1 cellular context compared by ENCODE assay signal in the genomic region with DNA sequence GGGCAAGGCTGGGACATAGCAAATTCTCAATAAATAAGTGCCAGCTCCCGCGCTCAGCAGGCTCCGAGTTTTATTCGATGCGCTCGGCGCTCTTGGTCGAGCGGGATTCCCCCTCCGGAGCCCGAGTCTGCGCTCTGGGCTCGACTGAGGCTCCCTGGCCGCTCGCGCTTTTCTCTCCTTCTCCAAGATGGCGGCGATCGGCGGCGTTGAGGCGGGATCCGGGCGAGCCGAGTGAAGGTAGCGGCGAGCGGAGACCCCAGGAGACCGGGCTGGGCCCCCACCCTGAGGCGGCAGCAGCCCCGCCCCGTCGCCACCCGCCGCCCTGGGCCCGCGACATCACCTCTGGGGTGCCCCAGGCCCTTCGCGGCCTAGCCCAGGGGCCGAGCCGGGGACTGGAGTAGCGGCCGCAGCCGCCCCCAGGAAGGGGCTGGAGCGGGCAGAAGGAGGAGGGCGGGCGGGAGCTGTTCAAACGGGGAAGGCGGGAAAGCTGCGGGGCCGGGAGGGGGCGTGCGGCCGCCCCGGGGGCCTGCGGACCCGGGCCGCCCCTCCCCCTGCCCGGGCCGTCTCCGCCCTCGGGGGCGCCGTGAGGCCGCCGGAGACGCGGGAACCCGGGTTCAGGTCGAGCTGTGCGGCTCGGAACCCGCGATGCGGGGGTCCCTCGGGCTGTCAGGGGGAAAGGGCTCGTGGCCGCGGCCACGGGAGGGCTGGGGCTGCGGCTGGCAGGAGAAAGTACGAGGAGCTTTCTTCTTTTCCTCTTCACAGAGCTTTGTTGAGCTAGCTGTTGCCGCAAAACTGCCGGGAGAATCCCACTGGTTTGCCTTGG.
TF ChIP-seq lines count a peak whose summit lies in the region.

A gene with protein sequence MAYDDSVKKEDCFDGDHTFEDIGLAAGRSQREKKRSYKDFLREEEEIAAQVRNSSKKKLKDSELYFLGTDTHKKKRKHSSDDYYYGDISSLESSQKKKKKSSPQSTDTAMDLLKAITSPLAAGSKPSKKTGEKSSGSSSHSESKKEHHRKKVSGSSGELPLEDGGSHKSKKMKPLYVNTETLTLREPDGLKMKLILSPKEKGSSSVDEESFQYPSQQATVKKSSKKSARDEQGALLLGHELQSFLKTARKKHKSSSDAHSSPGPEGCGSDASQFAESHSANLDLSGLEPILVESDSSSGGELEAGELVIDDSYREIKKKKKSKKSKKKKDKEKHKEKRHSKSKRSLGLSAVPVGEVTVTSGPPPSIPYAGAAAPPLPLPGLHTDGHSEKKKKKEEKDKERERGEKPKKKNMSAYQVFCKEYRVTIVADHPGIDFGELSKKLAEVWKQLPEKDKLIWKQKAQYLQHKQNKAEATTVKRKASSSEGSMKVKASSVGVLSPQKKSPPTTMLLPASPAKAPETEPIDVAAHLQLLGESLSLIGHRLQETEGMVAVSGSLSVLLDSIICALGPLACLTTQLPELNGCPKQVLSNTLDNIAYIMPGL (plus strand): TSS at position 173 of the 823 bp plus-strand sequence. CDS start 4,898 bp downstream, outside the sequence.

TF ChIP-seq in HepG2, 621 proteins besides CTCF, POLR2A, EP300 and RAD21 (continued from another document and continues in another):
- TF ChIP-seq, protein P1, sequence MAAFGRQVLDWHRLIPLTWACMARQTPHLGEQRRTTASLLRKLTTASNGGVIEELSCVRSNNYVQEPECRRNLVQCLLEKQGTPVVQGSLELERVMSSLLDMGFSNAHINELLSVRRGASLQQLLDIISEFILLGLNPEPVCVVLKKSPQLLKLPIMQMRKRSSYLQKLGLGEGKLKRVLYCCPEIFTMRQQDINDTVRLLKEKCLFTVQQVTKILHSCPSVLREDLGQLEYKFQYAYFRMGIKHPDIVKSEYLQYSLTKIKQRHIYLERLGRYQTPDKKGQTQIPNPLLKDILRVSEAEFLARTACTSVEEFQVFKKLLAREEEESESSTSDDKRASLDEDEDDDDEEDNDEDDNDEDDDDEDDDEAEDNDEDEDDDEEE (CRISPR knock-in tag; IDR thresholded peaks at IDR 0.05) = no peak
- TF ChIP-seq, protein P2, sequence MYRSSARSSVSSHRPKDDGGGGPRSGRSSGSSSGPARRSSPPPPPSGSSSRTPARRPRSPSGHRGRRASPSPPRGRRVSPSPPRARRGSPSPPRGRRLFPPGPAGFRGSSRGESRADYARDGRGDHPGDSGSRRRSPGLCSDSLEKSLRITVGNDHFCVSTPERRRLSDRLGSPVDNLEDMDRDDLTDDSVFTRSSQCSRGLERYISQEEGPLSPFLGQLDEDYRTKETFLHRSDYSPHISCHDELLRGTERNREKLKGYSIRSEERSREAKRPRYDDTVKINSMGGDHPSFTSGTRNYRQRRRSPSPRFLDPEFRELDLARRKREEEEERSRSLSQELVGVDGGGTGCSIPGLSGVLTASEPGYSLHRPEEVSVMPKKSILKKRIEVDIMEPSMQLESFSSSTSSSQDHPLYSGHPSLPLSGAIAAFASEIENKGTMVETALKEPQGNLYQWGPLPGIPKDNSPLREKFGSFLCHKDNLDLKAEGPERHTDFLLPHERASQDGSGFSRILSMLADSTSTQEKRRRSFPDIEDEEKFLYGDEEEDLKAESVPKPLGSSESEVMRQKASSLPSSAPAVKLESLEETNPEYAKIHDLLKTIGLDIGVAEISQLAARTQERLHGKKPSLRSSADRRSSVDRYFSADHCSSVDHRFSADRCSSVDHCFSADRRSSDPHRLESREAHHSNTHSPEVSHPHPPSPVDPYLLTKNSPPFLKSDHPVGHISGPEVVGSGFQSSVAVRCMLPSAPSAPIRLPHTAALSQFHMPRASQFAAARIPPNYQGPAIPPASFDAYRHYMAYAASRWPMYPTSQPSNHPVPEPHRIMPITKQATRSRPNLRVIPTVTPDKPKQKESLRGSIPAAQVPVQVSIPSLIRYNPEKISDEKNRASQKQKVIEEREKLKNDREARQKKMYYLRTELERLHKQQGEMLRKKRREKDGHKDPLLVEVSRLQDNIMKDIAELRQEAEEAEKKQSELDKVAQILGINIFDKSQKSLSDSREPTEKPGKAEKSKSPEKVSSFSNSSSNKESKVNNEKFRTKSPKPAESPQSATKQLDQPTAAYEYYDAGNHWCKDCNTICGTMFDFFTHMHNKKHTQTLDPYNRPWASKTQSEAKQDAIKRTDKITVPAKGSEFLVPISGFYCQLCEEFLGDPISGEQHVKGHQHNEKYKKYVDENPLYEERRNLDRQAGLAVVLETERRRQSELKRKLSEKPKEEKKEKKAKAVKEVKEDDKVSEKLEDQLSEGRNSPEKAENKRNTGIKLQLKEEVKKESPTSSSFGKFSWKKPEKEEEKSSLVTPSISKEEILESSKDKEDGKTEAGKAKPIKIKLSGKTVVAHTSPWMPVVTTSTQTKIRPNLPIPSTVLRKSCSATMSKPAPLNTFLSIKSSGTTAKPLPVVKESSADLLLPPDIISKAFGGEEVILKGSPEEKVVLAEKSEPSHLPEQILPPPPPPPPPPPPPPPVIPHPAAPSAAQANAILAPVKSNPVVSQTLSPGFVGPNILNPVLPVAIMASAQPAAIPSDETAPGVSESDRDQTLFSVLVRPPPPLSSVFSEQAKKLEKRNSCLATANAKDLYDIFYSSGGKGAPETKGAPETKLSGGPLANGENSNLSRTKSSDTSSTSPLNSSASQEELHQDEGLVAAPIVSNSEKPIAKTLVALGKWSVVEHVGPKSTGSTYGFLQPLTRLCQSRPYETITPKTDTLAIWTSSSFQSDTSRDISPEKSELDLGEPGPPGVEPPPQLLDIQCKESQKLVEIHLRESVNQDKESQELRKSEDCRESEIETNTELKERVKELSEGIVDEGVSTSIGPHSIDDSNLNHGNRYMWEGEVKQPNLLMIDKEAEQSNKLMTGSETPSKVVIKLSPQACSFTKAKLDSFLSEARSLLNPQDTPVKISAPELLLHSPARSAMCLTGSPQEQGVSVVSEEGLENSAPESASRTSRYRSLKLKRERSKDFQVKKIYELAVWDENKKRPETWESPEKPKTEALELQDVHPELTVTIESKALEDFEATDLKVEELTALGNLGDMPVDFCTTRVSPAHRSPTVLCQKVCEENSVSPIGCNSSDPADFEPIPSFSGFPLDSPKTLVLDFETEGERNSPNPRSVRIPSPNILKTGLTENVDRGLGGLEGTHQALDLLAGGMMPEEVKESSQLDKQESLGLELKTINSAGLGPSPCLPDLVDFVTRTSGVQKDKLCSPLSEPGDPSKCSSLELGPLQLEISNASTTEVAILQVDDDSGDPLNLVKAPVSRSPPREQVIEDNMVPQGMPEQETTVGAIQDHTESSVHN (CRISPR knock-in tag; IDR thresholded peaks at IDR 0.05) = no peak; the same call in 1 of the 2 replicates
- TF ChIP-seq, protein P3, sequence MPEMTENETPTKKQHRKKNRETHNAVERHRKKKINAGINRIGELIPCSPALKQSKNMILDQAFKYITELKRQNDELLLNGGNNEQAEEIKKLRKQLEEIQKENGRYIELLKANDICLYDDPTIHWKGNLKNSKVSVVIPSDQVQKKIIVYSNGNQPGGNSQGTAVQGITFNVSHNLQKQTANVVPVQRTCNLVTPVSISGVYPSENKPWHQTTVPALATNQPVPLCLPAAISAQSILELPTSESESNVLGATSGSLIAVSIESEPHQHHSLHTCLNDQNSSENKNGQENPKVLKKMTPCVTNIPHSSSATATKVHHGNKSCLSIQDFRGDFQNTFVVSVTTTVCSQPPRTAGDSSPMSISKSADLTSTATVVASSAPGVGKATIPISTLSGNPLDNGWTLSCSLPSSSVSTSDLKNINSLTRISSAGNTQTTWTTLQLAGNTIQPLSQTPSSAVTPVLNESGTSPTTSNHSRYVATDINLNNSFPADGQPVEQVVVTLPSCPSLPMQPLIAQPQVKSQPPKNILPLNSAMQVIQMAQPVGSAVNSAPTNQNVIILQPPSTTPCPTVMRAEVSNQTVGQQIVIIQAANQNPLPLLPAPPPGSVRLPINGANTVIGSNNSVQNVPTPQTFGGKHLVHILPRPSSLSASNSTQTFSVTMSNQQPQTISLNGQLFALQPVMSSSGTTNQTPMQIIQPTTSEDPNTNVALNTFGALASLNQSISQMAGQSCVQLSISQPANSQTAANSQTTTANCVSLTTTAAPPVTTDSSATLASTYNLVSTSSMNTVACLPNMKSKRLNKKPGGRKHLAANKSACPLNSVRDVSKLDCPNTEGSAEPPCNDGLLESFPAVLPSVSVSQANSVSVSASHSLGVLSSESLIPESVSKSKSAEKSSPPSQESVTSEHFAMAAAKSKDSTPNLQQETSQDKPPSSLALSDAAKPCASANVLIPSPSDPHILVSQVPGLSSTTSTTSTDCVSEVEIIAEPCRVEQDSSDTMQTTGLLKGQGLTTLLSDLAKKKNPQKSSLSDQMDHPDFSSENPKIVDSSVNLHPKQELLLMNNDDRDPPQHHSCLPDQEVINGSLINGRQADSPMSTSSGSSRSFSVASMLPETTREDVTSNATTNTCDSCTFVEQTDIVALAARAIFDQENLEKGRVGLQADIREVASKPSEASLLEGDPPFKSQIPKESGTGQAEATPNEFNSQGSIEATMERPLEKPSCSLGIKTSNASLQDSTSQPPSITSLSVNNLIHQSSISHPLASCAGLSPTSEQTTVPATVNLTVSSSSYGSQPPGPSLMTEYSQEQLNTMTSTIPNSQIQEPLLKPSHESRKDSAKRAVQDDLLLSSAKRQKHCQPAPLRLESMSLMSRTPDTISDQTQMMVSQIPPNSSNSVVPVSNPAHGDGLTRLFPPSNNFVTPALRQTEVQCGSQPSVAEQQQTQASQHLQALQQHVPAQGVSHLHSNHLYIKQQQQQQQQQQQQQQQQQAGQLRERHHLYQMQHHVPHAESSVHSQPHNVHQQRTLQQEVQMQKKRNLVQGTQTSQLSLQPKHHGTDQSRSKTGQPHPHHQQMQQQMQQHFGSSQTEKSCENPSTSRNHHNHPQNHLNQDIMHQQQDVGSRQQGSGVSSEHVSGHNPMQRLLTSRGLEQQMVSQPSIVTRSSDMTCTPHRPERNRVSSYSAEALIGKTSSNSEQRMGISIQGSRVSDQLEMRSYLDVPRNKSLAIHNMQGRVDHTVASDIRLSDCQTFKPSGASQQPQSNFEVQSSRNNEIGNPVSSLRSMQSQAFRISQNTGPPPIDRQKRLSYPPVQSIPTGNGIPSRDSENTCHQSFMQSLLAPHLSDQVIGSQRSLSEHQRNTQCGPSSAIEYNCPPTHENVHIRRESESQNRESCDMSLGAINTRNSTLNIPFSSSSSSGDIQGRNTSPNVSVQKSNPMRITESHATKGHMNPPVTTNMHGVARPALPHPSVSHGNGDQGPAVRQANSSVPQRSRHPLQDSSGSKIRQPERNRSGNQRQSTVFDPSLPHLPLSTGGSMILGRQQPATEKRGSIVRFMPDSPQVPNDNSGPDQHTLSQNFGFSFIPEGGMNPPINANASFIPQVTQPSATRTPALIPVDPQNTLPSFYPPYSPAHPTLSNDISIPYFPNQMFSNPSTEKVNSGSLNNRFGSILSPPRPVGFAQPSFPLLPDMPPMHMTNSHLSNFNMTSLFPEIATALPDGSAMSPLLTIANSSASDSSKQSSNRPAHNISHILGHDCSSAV (CRISPR knock-in tag; IDR thresholded peaks at IDR 0.05; ENCODE audit: borderline replicate concordance) = no peak
- TF ChIP-seq, protein P4, sequence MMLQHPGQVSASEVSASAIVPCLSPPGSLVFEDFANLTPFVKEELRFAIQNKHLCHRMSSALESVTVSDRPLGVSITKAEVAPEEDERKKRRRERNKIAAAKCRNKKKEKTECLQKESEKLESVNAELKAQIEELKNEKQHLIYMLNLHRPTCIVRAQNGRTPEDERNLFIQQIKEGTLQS (CRISPR knock-in tag; IDR thresholded peaks at IDR 0.05) = no peak; the same call in none of the 2 replicates
- no peak for TF ChIP-seq RORA (CRISPR knock-in tag; IDR thresholded peaks at IDR 0.05)
- TF ChIP-seq, protein P5, sequence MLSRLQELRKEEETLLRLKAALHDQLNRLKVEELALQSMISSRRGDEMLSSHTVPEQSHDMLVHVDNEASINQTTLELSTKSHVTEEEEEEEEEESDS (CRISPR knock-in tag; IDR thresholded peaks at IDR 0.05; ENCODE audit: borderline replicate concordance) = no peak
- TF ChIP-seq, protein P6, sequence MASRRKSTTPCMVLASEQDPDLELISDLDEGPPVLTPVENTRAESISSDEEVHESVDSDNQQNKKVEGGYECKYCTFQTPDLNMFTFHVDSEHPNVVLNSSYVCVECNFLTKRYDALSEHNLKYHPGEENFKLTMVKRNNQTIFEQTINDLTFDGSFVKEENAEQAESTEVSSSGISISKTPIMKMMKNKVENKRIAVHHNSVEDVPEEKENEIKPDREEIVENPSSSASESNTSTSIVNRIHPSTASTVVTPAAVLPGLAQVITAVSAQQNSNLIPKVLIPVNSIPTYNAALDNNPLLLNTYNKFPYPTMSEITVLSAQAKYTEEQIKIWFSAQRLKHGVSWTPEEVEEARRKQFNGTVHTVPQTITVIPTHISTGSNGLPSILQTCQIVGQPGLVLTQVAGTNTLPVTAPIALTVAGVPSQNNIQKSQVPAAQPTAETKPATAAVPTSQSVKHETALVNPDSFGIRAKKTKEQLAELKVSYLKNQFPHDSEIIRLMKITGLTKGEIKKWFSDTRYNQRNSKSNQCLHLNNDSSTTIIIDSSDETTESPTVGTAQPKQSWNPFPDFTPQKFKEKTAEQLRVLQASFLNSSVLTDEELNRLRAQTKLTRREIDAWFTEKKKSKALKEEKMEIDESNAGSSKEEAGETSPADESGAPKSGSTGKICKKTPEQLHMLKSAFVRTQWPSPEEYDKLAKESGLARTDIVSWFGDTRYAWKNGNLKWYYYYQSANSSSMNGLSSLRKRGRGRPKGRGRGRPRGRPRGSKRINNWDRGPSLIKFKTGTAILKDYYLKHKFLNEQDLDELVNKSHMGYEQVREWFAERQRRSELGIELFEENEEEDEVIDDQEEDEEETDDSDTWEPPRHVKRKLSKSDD (CRISPR knock-in tag; IDR thresholded peaks at IDR 0.05; ENCODE audit: low read depth) = peak; percentile 74
- no peak for TF ChIP-seq ZBTB20 (CRISPR knock-in tag; IDR thresholded peaks at IDR 0.05; ENCODE audit: borderline replicate concordance, low read depth)
- TF ChIP-seq MYC (CRISPR knock-in tag; IDR thresholded peaks at IDR 0.05; ENCODE audit: borderline replicate concordance) = peak; percentile 67; the same call in 1 of the 2 replicates
- no peak for TF ChIP-seq TRIM24 (CRISPR knock-in tag; IDR thresholded peaks at IDR 0.05)
- TF ChIP-seq KLF9 (CRISPR knock-in tag; IDR thresholded peaks at IDR 0.05; ENCODE audit: low read depth) = peak; percentile 50; the same call in 1 of the 2 replicates
- TF ChIP-seq PHF5A (CRISPR knock-in tag; IDR thresholded peaks at IDR 0.05; ENCODE audit: low read depth, unreplicated experiment) = no peak
- peak; percentile 91; the same call in 1 of the 2 replicates for TF ChIP-seq ZNF225 (CRISPR knock-in tag; IDR thresholded peaks at IDR 0.05)
- TF ChIP-seq ZFP62 (CRISPR knock-in tag; IDR thresholded peaks at IDR 0.05) = no peak
- no peak for TF ChIP-seq NPAS2 (CRISPR knock-in tag; IDR thresholded peaks at IDR 0.05; ENCODE audit: borderline replicate concordance)
- no peak for TF ChIP-seq RCOR2 (CRISPR knock-in tag; IDR thresholded peaks at IDR 0.05)
- TF ChIP-seq, protein P7, sequence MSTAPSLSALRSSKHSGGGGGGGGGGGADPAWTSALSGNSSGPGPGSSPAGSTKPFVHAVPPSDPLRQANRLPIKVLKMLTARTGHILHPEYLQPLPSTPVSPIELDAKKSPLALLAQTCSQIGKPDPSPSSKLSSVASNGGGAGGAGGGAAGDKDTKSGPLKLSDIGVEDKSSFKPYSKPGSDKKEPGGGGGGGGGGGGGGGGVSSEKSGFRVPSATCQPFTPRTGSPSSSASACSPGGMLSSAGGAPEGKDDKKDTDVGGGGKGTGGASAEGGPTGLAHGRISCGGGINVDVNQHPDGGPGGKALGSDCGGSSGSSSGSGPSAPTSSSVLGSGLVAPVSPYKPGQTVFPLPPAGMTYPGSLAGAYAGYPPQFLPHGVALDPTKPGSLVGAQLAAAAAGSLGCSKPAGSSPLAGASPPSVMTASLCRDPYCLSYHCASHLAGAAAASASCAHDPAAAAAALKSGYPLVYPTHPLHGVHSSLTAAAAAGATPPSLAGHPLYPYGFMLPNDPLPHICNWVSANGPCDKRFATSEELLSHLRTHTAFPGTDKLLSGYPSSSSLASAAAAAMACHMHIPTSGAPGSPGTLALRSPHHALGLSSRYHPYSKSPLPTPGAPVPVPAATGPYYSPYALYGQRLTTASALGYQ (CRISPR knock-in tag; IDR thresholded peaks at IDR 0.05) = peak; percentile 74
- no peak for TF ChIP-seq PHB2 (IDR thresholded peaks at IDR 0.05; ENCODE audit: partially characterized antibody)
- no peak for TF ChIP-seq PRMT3 (CRISPR knock-in tag; IDR thresholded peaks at IDR 0.05; ENCODE audit: borderline replicate concordance, low read depth)
- no peak for TF ChIP-seq NR3C1 (CRISPR knock-in tag; IDR thresholded peaks at IDR 0.05)
- peak; percentile 89 for TF ChIP-seq TAF1 (CRISPR knock-in tag; IDR thresholded peaks at IDR 0.05)
- peak; percentile 93 for TF ChIP-seq ARNT2 (CRISPR knock-in tag; IDR thresholded peaks at IDR 0.05; ENCODE audit: low read depth)
